1 cellular context compared by ENCODE assay signal in the genomic region with DNA sequence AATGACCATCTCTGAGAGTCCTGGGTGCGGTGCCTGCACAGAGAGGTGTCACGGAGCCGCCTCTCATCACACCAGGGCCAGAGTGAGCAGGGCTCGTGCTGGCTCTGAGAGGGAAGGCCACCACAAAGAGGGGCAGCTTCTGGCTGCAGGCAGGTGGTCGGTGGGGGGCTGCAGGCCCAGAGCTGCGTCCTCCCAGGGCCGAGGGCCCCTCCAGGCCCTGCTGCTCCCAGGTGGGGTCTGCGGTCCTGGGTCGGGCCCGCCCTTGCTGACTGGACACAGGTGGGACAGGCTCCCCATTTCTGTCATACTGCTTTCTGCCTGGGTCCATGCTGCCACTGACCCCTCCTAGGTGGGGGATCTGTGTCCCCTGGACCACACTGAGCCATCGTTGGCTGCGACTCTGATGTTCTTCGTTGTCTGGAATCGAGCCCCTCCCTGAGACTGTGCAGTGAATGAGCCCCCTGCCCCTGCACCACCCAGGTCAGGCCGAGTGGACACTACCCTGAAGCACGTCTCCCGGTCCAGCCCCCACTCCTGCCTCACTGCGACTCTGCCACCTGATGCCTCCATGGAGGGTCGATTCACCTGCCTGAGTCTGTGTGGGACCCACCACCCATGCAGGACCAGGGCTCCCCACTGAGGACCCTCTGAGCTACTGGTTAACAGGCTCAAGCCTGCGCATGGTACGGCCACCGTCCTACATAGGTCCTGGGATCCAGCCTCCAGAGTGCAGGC.
TF ChIP-seq lines count a peak whose summit lies in the region.

No MANE protein-coding gene starts in this region.

TF ChIP-seq in K562, 482 proteins besides CTCF, POLR2A, EP300 and RAD21 (continued from another document):
- TF ChIP-seq TAL1 (IDR thresholded peaks at IDR 0.05) = no peak
- TF ChIP-seq FOXK2 (conservative IDR thresholded peaks at IDR 0.05 in 1 of 2, IDR thresholded peaks at IDR 0.05 in 1 of 2; ENCODE audit: low read depth in 2 of 2) = no peak
- TF ChIP-seq NFRKB (IDR thresholded peaks at IDR 0.05; ENCODE audit: low read depth) = no peak
- no peak for TF ChIP-seq MGA (IDR thresholded peaks at IDR 0.05)
- TF ChIP-seq, protein P1, sequence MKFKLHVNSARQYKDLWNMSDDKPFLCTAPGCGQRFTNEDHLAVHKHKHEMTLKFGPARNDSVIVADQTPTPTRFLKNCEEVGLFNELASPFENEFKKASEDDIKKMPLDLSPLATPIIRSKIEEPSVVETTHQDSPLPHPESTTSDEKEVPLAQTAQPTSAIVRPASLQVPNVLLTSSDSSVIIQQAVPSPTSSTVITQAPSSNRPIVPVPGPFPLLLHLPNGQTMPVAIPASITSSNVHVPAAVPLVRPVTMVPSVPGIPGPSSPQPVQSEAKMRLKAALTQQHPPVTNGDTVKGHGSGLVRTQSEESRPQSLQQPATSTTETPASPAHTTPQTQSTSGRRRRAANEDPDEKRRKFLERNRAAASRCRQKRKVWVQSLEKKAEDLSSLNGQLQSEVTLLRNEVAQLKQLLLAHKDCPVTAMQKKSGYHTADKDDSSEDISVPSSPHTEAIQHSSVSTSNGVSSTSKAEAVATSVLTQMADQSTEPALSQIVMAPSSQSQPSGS (CRISPR knock-in tag; IDR thresholded peaks at IDR 0.05) = no peak
- TF ChIP-seq ZBTB8A (IDR thresholded peaks at IDR 0.05; ENCODE audit: partially characterized antibody) = no peak
- TF ChIP-seq PTBP1 (IDR thresholded peaks at IDR 0.05; ENCODE audit: low read depth, low read length) = no peak
- TF ChIP-seq HDAC3 (IDR thresholded peaks at IDR 0.05; ENCODE audit: borderline replicate concordance, partially characterized antibody) = no peak
- TF ChIP-seq RBM25 (IDR thresholded peaks at IDR 0.05; ENCODE audit: low read depth, low read length, severe bottlenecking) = no peak
- no peak for TF ChIP-seq TRIM28 (IDR thresholded peaks at IDR 0.05)
